Comparison of ENCODE assay signal across 1 cellular context in genomic region chr15:60376677-60377095, GRCh38.
A peak's percentile ranks its signal among the peaks of the same experiment; 100 is the strongest.
TF ChIP-seq lines count a peak whose summit lies in the region.

No MANE protein-coding gene starts in this region.

TF ChIP-seq in HCT116, 20 proteins besides CTCF, POLR2A, EP300 and RAD21 (continued from another document):
- TF ChIP-seq ZBTB33 (IDR thresholded peaks at IDR 0.05; ENCODE audit: extremely low read depth, insufficient replicate concordance, low read length) (no peak), ZNF274 (IDR thresholded peaks at IDR 0.05; ENCODE audit: low read depth, low read length) (no peak), ATF3 (IDR thresholded peaks at IDR 0.05) (no peak), EZH2phosphoT487 (IDR thresholded peaks at IDR 0.05; ENCODE audit: borderline replicate concordance) (no peak), FOSL1 (IDR thresholded peaks at IDR 0.05; ENCODE audit: low read depth) (no peak), EGR1 (IDR thresholded peaks at IDR 0.05; ENCODE audit: low read depth) (no peak), POLR2AphosphoS5 (IDR thresholded peaks at IDR 0.05; ENCODE audit: low read depth, low read length) (peak; percentile 15; the same call in 1 of the 2 replicates), ZFX (IDR thresholded peaks at IDR 0.05) (no peak), JUND (IDR thresholded peaks at IDR 0.05) (0 out of 2 replicates have a peak, but pooled peaks have one; percentile 35), SRF (IDR thresholded peaks at IDR 0.05; ENCODE audit: low read depth) (no peak), SP1 (IDR thresholded peaks at IDR 0.05; ENCODE audit: low read depth) (no peak)
